19 cellular contexts compared by ENCODE assay signal in genomic region chr15:51642696-51643095, GRCh38. TPM values are rescaled to one million over a fixed set of nuclear protein-coding genes. Genes with fewer than 3 reads are reported as not detected.
A peak's percentile ranks its signal among the peaks of the same experiment; 100 is the strongest.
DNase-seq lines count a peak whose midpoint lies in the region; ATAC-seq, FAIRE-seq and TF ChIP-seq lines count a peak whose summit lies in the region.
"Had no signal": no experiment of that assay in that cellular context is flagged by ENCODE, and none has a peak within 500 bp of the region (broad histone marks: within the 10 kb centered on the region; RNA-seq: fewer than 3 reads in every experiment).

No MANE protein-coding gene starts in this region.

- intact Hi-C loops in mucosa of descending colon (cut with DNase I, micrococcal nuclease) = no loop called here

- no peak overlapping the region for H3K27ac ChIP-seq in RWPE1
- H3K27ac ChIP-seq in keratinocyte (ENCODE audit: control insufficient read depth, insufficient read depth, low read length) = no peak overlapping the region
- H3K27ac ChIP-seq in Peyer's patch = no peak overlapping the region
- H3K27ac ChIP-seq: A549, C4-2B, GM23248 had no signal

- CTCF ChIA-PET in RWPE1 (lab: Yijun Ruan, JAX) = no interaction called here

- no peaks in the 10 kb centered on the region for H3K9me1 ChIP-seq in keratinocyte (ENCODE audit: control insufficient read depth, extremely low read depth, insufficient read depth, low read length)

- peak; percentile 64 for ATAC-seq in mucosa of descending colon
- no peak for ATAC-seq in GM18502 (IDR thresholded peaks at IDR 0.05; ENCODE audit: poor library complexity, unreplicated experiment)
- ATAC-seq: A549, GM12878, HCT116 had no signal

- FAIRE-seq in bronchial epithelial cell (lab: Jason Lieb, UNC) = no peak
- FAIRE-seq in keratinocyte (lab: Jason Lieb, UNC) = peak; percentile 5
- FAIRE-seq: GM12878, H54 had no signal

- dilution Hi-C loops in keratinocyte (cut with MboI; ENCODE audit: extremely low pct_ligation_motif_present, low sequenced_read_pairs) = no loop called here

- H3K36me3 ChIP-seq in bronchial epithelial cell (ENCODE audit: control insufficient read depth, insufficient read depth, low read length) (no peaks in the 10 kb centered on the region), keratinocyte (ENCODE audit: control insufficient read depth in 2 of 2, extremely low read depth in 1 of 2, insufficient read depth in 2 of 2, low read length in 2 of 2) (no peaks in the 10 kb centered on the region), mucosa of descending colon (ENCODE audit: low read depth) (no peaks in the 10 kb centered on the region), Peyer's patch (no peaks in the 10 kb centered on the region)
- H3K36me3 ChIP-seq: BE2C had no signal

- no peaks in the 10 kb centered on the region for H3K27me3 ChIP-seq in bronchial epithelial cell (ENCODE audit: control insufficient read depth, insufficient read depth, low read length)
- H3K27me3 ChIP-seq in keratinocyte (ENCODE audit: control insufficient read depth, extremely low read depth, insufficient read depth, low read length) = no peaks in the 10 kb centered on the region
- H3K27me3 ChIP-seq in Peyer's patch = no peaks in the 10 kb centered on the region
- H3K27me3 ChIP-seq: BE2C had no signal

- H2AFZ ChIP-seq in keratinocyte (ENCODE audit: control insufficient read depth, low read length) = no peak overlapping the region
- H2AFZ ChIP-seq: GM23248 had no signal

- H3K4me1 ChIP-seq in keratinocyte (ENCODE audit: control insufficient read depth, extremely low read depth, insufficient read depth, low read length) (peaks cover 11% of the 10 kb centered on the region), mucosa of descending colon (ENCODE audit: low read depth) (no peaks in the 10 kb centered on the region), Peyer's patch (no peaks in the 10 kb centered on the region)
- H3K4me1 ChIP-seq: BE2C had no signal

- POLR2A ChIA-PET in RWPE1 (lab: Yijun Ruan, JAX; ENCODE audit: low non-redundant PET) = no interaction called here

- H4K20me1 ChIP-seq in keratinocyte (ENCODE audit: control insufficient read depth, extremely low read depth, insufficient read depth, low read length) = no peaks in the 10 kb centered on the region

- no peaks in the 10 kb centered on the region for H3K9me3 ChIP-seq in keratinocyte (ENCODE audit: control insufficient read depth, low read depth, low read length)
- no peaks in the 10 kb centered on the region for H3K9me3 ChIP-seq in mucosa of descending colon
- no peaks in the 10 kb centered on the region for H3K9me3 ChIP-seq in Peyer's patch
- H3K9me3 ChIP-seq: A549, BE2C had no signal

- DNase-seq in RWPE1 (ENCODE audit: low spot score) (peak; percentile 14), bronchial epithelial cell (ENCODE audit: low read depth) (peak; percentile 70), keratinocyte (ENCODE audit: low read depth, low spot score) (no peak), mucosa of descending colon (no peak), Peyer's patch (no peak)
- DNase-seq in activated T-cell treated with anti-CD3 and anti-CD28 coated beads, Interleukin-2, amount 50 U/mL, for 48 hours = no peak
- DNase-seq: BE2C; CD4-positive, alpha-beta memory T cell; DMS79; GM23248; IMR-90 had no signal

- TF ChIP-seq POLR2A in Peyer's patch (IDR thresholded peaks at IDR 0.05) = no peak

- H3K79me2 ChIP-seq in keratinocyte (ENCODE audit: control insufficient read depth, insufficient read depth, low read length) = no peaks in the 10 kb centered on the region

- H3K9ac ChIP-seq in keratinocyte (ENCODE audit: control insufficient read depth, extremely low read depth, insufficient read depth, low read length) = no peak overlapping the region
- H3K9ac ChIP-seq: GM23248 had no signal

- H3K4me3 ChIP-seq in bronchial epithelial cell (ENCODE audit: low read depth, low read length) = no peak overlapping the region
- no peak overlapping the region for H3K4me3 ChIP-seq in keratinocyte (ENCODE audit: control insufficient read depth in 2 of 3, extremely low read depth in 1 of 3, insufficient read depth in 2 of 3, low read depth in 1 of 3, low read length in 3 of 3)
- H3K4me3 ChIP-seq in mucosa of descending colon = no peak overlapping the region
- H3K4me3 ChIP-seq in Peyer's patch = no peak overlapping the region
- H3K4me3 ChIP-seq: A549, GM12878, GM23248 had no signal

- H3K4me2 ChIP-seq in keratinocyte (ENCODE audit: control insufficient read depth, extremely low read depth, insufficient read depth, low read depth, low read length) = peak overlapping the region; percentile 27
- H3K4me2 ChIP-seq: A549 had no signal

- TF ChIP-seq CTCF in RWPE1 (conservative IDR thresholded peaks at IDR 0.05; ENCODE audit: low read depth) (no peak), bronchial epithelial cell (IDR thresholded peaks at IDR 0.05; ENCODE audit: insufficient read depth, low read length, severe bottlenecking) (no peak), keratinocyte (optimal IDR thresholded peaks at IDR 0.05 in 1 of 3, IDR thresholded peaks at IDR 0.05 in 1 of 3, conservative IDR thresholded peaks at IDR 0.05 in 1 of 3; ENCODE audit: extremely low read depth in 1 of 3, insufficient read depth in 2 of 3, low read length in 3 of 3) (no peak), mucosa of descending colon (IDR thresholded peaks at IDR 0.05) (no peak), Peyer's patch (IDR thresholded peaks at IDR 0.05) (no peak)

RNA-seq across cellular contexts. Expression of gene DMXL2, which starts 20.1 kb away (rescaled TPM):
- total RNA-seq in bronchial epithelial cell (14.5 and 16.1 TPM in 2 replicates), mucosa of descending colon (10 to 100 TPM; 36.5 to 45.5 (median 43.0) TPM), Peyer's patch (10 to 100 TPM; 34.7 to 81.2 (median 69.3) TPM)
- 4.3 to 14.9 TPM (median 11.2 TPM) in 3 replicates for polyA plus RNA-seq in keratinocyte
- polyA plus RNA-seq in keratinocyte (2011; ENCODE audit: low read depth) = 6.3 TPM
- 3.1 and 6.9 TPM in 2 replicates for polyA plus RNA-seq in keratinocyte (2011; cell fraction: cytosol; rRNA removed)
- 31.0 and 44.1 TPM in 2 replicates for polyA plus RNA-seq in keratinocyte (2011; cell fraction: nucleus; rRNA removed)
- polyA plus RNA-seq in keratinocyte (2012; ENCODE audit: low replicate concordance) = 6.5 and 6.9 TPM in 2 replicates
- 3.0 to 20.6 TPM (median 12.9 TPM) in 3 replicates for polyA minus RNA-seq in keratinocyte
- 6.3 TPM for polyA minus RNA-seq in keratinocyte (2011; cell fraction: cytosol; rRNA and poly(A)+ RNA removed)
- 14.4 and 33.4 TPM in 2 replicates for polyA minus RNA-seq in keratinocyte (2011; cell fraction: nucleus; rRNA and poly(A)+ RNA removed)

RNA-seq across cellular contexts. Expression of gene SCG3, which starts 38.6 kb away (rescaled TPM):
- total RNA-seq in bronchial epithelial cell (not detected in 2 replicates), mucosa of descending colon (1 to 10 TPM in 1 of 3 donors, under 1 TPM in 2; 0.78 to 3.3 (median 0.89) TPM), Peyer's patch (1 to 10 TPM in 2 of 4 donors, under 1 TPM in 2; 0.40 to 1.7 (median 0.95) TPM)
- polyA plus RNA-seq in keratinocyte = not detected in 3 replicates
- not detected for polyA plus RNA-seq in keratinocyte (2011; ENCODE audit: low read depth)
- polyA plus RNA-seq in keratinocyte (2011; cell fraction: cytosol; rRNA removed) = 0.05 TPM in 1 of 2 replicates, not detected in the other
- 0.04 TPM in 2 replicates for polyA plus RNA-seq in keratinocyte (2011; cell fraction: nucleus; rRNA removed)
- not detected in 2 replicates for polyA plus RNA-seq in keratinocyte (2012; ENCODE audit: low replicate concordance)
- not detected in 3 replicates for polyA minus RNA-seq in keratinocyte
- polyA minus RNA-seq in keratinocyte (2011; cell fraction: cytosol; rRNA and poly(A)+ RNA removed) = not detected
- not detected in 2 replicates for polyA minus RNA-seq in keratinocyte (2011; cell fraction: nucleus; rRNA and poly(A)+ RNA removed)
- total RNA-seq: CD4-positive, alpha-beta memory T cell; G401; GM12878; GM23248; IMR-90 had no signal
- polyA plus RNA-seq: AG04450; CD4-positive, alpha-beta memory T cell; GM23248 had no signal

Comparison
In these comparisons a context has a peak if more than half of its experiments do, and no peak if none do; other contexts are left out.
1. DNase-seq: peak in RWPE1 (single experiment) and bronchial epithelial cell (single experiment); none in keratinocyte (single experiment), mucosa of descending colon (0 of 3), Peyer's patch (0 of 3) and activated T-cell treated with anti-CD3 and anti-CD28 coated beads, Interleukin-2, amount 50 U/mL, for 48 hours (0 of 2).